Comparison of ENCODE assay signal across 20 cellular contexts in the genomic region with DNA sequence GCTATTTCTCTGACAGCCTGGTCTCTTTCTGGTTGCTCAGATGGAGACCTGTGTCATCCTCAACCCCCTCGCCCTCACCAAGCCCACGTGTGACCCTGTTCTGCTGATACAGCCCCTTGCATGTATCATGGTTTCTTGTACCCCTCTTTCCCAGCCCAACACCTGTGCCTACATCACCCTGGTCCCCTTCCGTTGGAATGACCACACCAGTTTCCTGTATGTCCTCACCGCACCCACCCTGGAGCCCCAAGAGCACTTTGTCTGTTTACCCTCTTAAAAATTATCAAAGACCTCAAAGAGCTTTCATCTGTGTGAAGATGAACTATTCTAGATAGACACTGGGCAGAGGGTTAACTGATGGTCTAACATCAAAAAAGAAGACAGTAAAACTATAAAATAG.
DNase-seq lines count a peak whose midpoint lies in the region; ATAC-seq and TF ChIP-seq lines count a peak whose summit lies in the region.
"Had no signal": no experiment of that assay in that cellular context is flagged by ENCODE, and none has a peak within 500 bp of the region (broad histone marks: within the 10 kb centered on the region; RNA-seq: fewer than 3 reads in every experiment).

No MANE protein-coding gene starts in this region.

- no peak overlapping the region for H4K8ac ChIP-seq in trophoblast cell (ENCODE audit: low read depth, low read length)

- no CpG with 5 or more reads among the region's 4 CpGs for WGBS in trophoblast cell (ENCODE audit: extremely low coverage, insufficient coverage, insufficient read length)

- no peak overlapping the region for H3K4me2 ChIP-seq in trophoblast cell (ENCODE audit: low read length)
- H3K4me2 ChIP-seq: BLaER1 had no signal

- no peak overlapping the region for H4K91ac ChIP-seq in trophoblast cell (ENCODE audit: low read depth, low read length)

- H3K23ac ChIP-seq in trophoblast cell (ENCODE audit: low read length): no peak overlapping the region

- H4K12ac ChIP-seq in trophoblast cell (ENCODE audit: low read depth, low read length): no peak overlapping the region

- H3K36me3 ChIP-seq in trophoblast cell (ENCODE audit: control insufficient read depth in 1 of 2, insufficient read depth in 2 of 2, low read length in 2 of 2) (peaks cover 29 to 34% of the 10 kb centered on the region in 2 experiments), mucosa of descending colon (ENCODE audit: low read depth) (no peaks in the 10 kb centered on the region)

- peak overlapping the region; percentile 27 for H3K4me3 ChIP-seq in trophoblast cell (ENCODE audit: low read depth, low read length)
- H3K4me3 ChIP-seq in mucosa of descending colon: no peak overlapping the region
- H3K4me3 ChIP-seq: BLaER1, GM23248 had no signal

- H2BK120ac ChIP-seq in trophoblast cell (ENCODE audit: insufficient read depth, low read length, poor library complexity): no peak overlapping the region

- no peak overlapping the region for H2BK5ac ChIP-seq in trophoblast cell (ENCODE audit: low read depth, low read length, poor library complexity)

- no peak overlapping the region for H2AK5ac ChIP-seq in trophoblast cell (ENCODE audit: low read length)

- peak overlapping the region; percentile 12 for H2BK12ac ChIP-seq in trophoblast cell (ENCODE audit: low read length)

- H3K4me1 ChIP-seq in trophoblast cell (ENCODE audit: control insufficient read depth in 1 of 2, insufficient read depth in 2 of 2, low read length in 2 of 2): peaks cover 20 to 24% of the 10 kb centered on the region in 2 experiments
- no peaks in the 10 kb centered on the region for H3K4me1 ChIP-seq in mucosa of descending colon (ENCODE audit: low read depth)

- no peak overlapping the region for H3K4me3 Mint-ChIP-seq in activated CD4-positive, alpha-beta T cell treated with anti-CD3 and anti-CD28 coated beads for 36 hours
- no peak overlapping the region for H3K4me3 Mint-ChIP-seq in stimulated activated naive CD8-positive, alpha-beta T cell treated with anti-CD3 and anti-CD28 coated beads, Interleukin-15, Interleukin-2, amounts not matched to agents 100 ng/mL and 50 ng/mL, for 24 hours
- H3K4me3 Mint-ChIP-seq: CD8-positive, alpha-beta T cell had no signal

- no peaks in the 10 kb centered on the region for H3K27me3 Mint-ChIP-seq in activated CD4-positive, alpha-beta T cell treated with anti-CD3 and anti-CD28 coated beads for 36 hours
- no peaks in the 10 kb centered on the region for H3K27me3 Mint-ChIP-seq in stimulated activated naive CD8-positive, alpha-beta T cell treated with anti-CD3 and anti-CD28 coated beads, Interleukin-15, Interleukin-2, amounts not matched to agents 100 ng/mL and 50 ng/mL, for 24 hours

- H3K36me3 Mint-ChIP-seq in activated CD4-positive, alpha-beta T cell treated with anti-CD3 and anti-CD28 coated beads for 36 hours (ENCODE audit: low read depth): peaks cover 62% of the 10 kb centered on the region
- H3K36me3 Mint-ChIP-seq in stimulated activated naive CD8-positive, alpha-beta T cell treated with anti-CD3 and anti-CD28 coated beads, Interleukin-15, Interleukin-2, amounts not matched to agents 100 ng/mL and 50 ng/mL, for 24 hours (ENCODE audit: low read depth): peaks cover 66% of the 10 kb centered on the region

- no peak overlapping the region for H3K18ac ChIP-seq in trophoblast cell (ENCODE audit: low read length)

- no peaks in the 10 kb centered on the region for H3K79me2 ChIP-seq in trophoblast cell (ENCODE audit: control insufficient read depth, insufficient read depth, low read length, poor library complexity)

- H3K9me3 ChIP-seq in trophoblast cell (ENCODE audit: insufficient read depth, low read depth, low read length): peaks cover 2% of the 10 kb centered on the region
- no peaks in the 10 kb centered on the region for H3K9me3 ChIP-seq in mucosa of descending colon
- H3K9me3 ChIP-seq: BLaER1 had no signal

- intact Hi-C loops in activated CD4-positive, alpha-beta T cell treated with anti-CD3 and anti-CD28 coated beads for 36 hours (cut with DNase I, micrococcal nuclease): no loop called here
- intact Hi-C loops in mucosa of descending colon (cut with DNase I, micrococcal nuclease): no loop called here

- peak overlapping the region; percentile 34 for H3K27ac Mint-ChIP-seq in activated CD4-positive, alpha-beta T cell treated with anti-CD3 and anti-CD28 coated beads for 36 hours
- H3K27ac Mint-ChIP-seq in stimulated activated naive CD8-positive, alpha-beta T cell treated with anti-CD3 and anti-CD28 coated beads, Interleukin-15, Interleukin-2, amounts not matched to agents 100 ng/mL and 50 ng/mL, for 24 hours: peak overlapping the region; percentile 42
- H3K27ac Mint-ChIP-seq: CD8-positive, alpha-beta T cell had no signal

- TF ChIP-seq CTCF in mucosa of descending colon (IDR thresholded peaks at IDR 0.05): no peak

- CTCF ChIA-PET in activated CD4-positive, alpha-beta T cell treated with anti-CD3 and anti-CD28 coated beads for 36 hours (lab: Charles Lee): interaction anchor here (0.8 kb wide), 1 partner anchor 19 kb away, joined by 3 read pairs; no protein-coding TSS in a partner anchor

- POLR2A ChIA-PET in activated CD4-positive, alpha-beta T cell treated with anti-CD3 and anti-CD28 coated beads for 36 hours (lab: Charles Lee): no interaction called here

- H3K4me1 Mint-ChIP-seq in activated CD4-positive, alpha-beta T cell treated with anti-CD3 and anti-CD28 coated beads for 36 hours: peaks cover 26% of the 10 kb centered on the region
- peaks cover 49% of the 10 kb centered on the region for H3K4me1 Mint-ChIP-seq in stimulated activated naive CD8-positive, alpha-beta T cell treated with anti-CD3 and anti-CD28 coated beads, Interleukin-15, Interleukin-2, amounts not matched to agents 100 ng/mL and 50 ng/mL, for 24 hours (ENCODE audit: low read depth)

- no peaks in the 10 kb centered on the region for H3K9me3 Mint-ChIP-seq in activated CD4-positive, alpha-beta T cell treated with anti-CD3 and anti-CD28 coated beads for 36 hours (ENCODE audit: low read depth)
- no peaks in the 10 kb centered on the region for H3K9me3 Mint-ChIP-seq in stimulated activated naive CD8-positive, alpha-beta T cell treated with anti-CD3 and anti-CD28 coated beads, Interleukin-15, Interleukin-2, amounts not matched to agents 100 ng/mL and 50 ng/mL, for 24 hours
- H3K9me3 Mint-ChIP-seq: CD8-positive, alpha-beta T cell had no signal

- H3K9ac ChIP-seq in trophoblast cell (ENCODE audit: low read length): no peak overlapping the region
- H3K9ac ChIP-seq: BLaER1, GM23248 had no signal

- DNase-seq in activated CD4-positive, alpha-beta T cell treated with anti-CD3 and anti-CD28 coated beads for 36 hours: no peak
- DNase-seq in activated CD4-positive, alpha-beta T cell treated with anti-CD3 and anti-CD28 coated beads for 1 hour: no peak
- no peak for DNase-seq in stimulated activated naive CD8-positive, alpha-beta T cell treated with anti-CD3 and anti-CD28 coated beads, Interleukin-15, Interleukin-2, amounts not matched to agents 100 U/mL and 50 U/mL, for 24 hours
- no peak for DNase-seq in trophoblast cell
- DNase-seq in mucosa of descending colon: no peak
- DNase-seq in dedifferentiated amniotic fluid mesenchymal stem cell (ENCODE audit: extremely low spot score): no peak
- DNase-seq in hepatic stellate cell (ENCODE audit: low spot score): no peak
- DNase-seq: 8988T; CD8-positive, alpha-beta T cell; GDM1; GM23248; HCEC 1CT; NCI-H1417 treated with DMSO at 0.1 percent for 48 hours; NCI-H1930; NCI-H2171 treated with DMSO at 0.1 percent for 48 hours; NCI-H446 treated with DMSO at 0.1 percent for 48 hours; NK-92 treated with Interleukin-12 subunit alpha and Interleukin-12 subunit beta, amount 100 ng/mL, for 24 hours; SHP77 had no signal

- no peak for ATAC-seq in activated CD4-positive, alpha-beta T cell treated with anti-CD3 and anti-CD28 coated beads for 36 hours
- ATAC-seq in stimulated activated naive CD8-positive, alpha-beta T cell treated with anti-CD3 and anti-CD28 coated beads, Interleukin-15, Interleukin-2, amounts not matched to agents 100 U/mL and 50 U/mL, for 24 hours: no peak
- no peak for ATAC-seq in mucosa of descending colon
- ATAC-seq: CD8-positive, alpha-beta T cell had no signal

- no peaks in the 10 kb centered on the region for H3K27me3 ChIP-seq in trophoblast cell (ENCODE audit: insufficient read depth, low read length)
- H3K27me3 ChIP-seq: BLaER1 had no signal

- H3K79me1 ChIP-seq in trophoblast cell (ENCODE audit: low read length): peaks cover 5% of the 10 kb centered on the region

- no peak overlapping the region for H3K4ac ChIP-seq in trophoblast cell (ENCODE audit: low read depth, low read length)

- H2AFZ ChIP-seq in trophoblast cell (ENCODE audit: insufficient read depth, low read length, poor library complexity): no peak overlapping the region
- H2AFZ ChIP-seq: GM23248 had no signal

- H3K14ac ChIP-seq in trophoblast cell (ENCODE audit: low read length): no peak overlapping the region

- H3K27ac ChIP-seq in trophoblast cell (ENCODE audit: low read depth, low read length): no peak overlapping the region
- H3K27ac ChIP-seq: BLaER1, GM23248 had no signal
